ENCODE assay signal across 1 cellular context in the genomic region with DNA sequence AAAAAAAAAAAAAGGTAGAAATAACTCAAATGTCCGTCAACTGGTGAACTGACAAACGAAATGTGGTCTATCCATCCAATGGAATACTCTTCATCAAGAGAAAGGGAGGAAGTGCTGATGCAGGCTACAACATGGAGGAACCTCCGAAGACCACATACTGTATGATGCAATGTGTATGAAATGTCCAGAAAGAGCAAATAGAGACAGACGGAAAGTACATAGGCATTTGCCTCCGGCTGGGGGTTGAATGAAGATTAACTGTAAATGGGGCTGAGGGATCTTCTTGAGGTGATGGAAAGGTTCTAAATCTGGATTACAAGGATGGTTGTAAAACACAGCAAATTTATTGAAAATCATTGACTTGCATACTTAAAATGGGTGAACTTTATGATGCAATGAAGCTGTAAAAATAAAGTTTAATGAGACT.
TF ChIP-seq lines count a peak whose summit lies in the region.

No MANE protein-coding gene starts in this region.

TF ChIP-seq in K562, 482 proteins besides CTCF, POLR2A, EP300 and RAD21 (continued from another document and continues in another):
- TF ChIP-seq, protein P1, sequence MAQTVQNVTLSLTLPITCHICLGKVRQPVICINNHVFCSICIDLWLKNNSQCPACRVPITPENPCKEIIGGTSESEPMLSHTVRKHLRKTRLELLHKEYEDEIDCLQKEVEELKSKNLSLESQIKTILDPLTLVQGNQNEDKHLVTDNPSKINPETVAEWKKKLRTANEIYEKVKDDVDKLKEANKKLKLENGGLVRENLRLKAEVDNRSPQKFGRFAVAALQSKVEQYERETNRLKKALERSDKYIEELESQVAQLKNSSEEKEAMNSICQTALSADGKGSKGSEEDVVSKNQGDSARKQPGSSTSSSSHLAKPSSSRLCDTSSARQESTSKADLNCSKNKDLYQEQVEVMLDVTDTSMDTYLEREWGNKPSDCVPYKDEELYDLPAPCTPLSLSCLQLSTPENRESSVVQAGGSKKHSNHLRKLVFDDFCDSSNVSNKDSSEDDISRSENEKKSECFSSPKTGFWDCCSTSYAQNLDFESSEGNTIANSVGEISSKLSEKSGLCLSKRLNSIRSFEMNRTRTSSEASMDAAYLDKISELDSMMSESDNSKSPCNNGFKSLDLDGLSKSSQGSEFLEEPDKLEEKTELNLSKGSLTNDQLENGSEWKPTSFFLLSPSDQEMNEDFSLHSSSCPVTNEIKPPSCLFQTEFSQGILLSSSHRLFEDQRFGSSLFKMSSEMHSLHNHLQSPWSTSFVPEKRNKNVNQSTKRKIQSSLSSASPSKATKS (CRISPR knock-in tag; IDR thresholded peaks at IDR 0.05): no peak
- TF ChIP-seq ZNF77 (CRISPR knock-in tag; IDR thresholded peaks at IDR 0.05) (no peak), SAFB (IDR thresholded peaks at IDR 0.05; ENCODE audit: borderline replicate concordance, low read depth, low read length) (no peak), TRIM24 (IDR thresholded peaks at IDR 0.05) (peak; percentile 97 to 98), ZNF263 (CRISPR knock-in tag; IDR thresholded peaks at IDR 0.05; ENCODE audit: borderline replicate concordance) (no peak), ZBTB17 (CRISPR knock-in tag; IDR thresholded peaks at IDR 0.05) (no peak), HCFC1 (IDR thresholded peaks at IDR 0.05; ENCODE audit: low read depth, low read length) (no peak), GTF2B (IDR thresholded peaks at IDR 0.05; ENCODE audit: extremely low read depth, insufficient read length) (no peak), ZBTB8A (IDR thresholded peaks at IDR 0.05; ENCODE audit: partially characterized antibody) (no peak), ATF3 (IDR thresholded peaks at IDR 0.05) (peak; percentile 93), ATF3 (CRISPR knock-in tag; conservative IDR thresholded peaks at IDR 0.05) (no peak), HDGF (IDR thresholded peaks at IDR 0.05) (no peak), FOXK2 (conservative IDR thresholded peaks at IDR 0.05 in 1 of 2, IDR thresholded peaks at IDR 0.05 in 1 of 2; ENCODE audit: low read depth in 2 of 2) (0 out of 4 replicates have a peak, but pooled peaks of 1 of the 2 experiments have one; percentile 17), FOXA1 (IDR thresholded peaks at IDR 0.05; ENCODE audit: borderline replicate concordance) (no peak), ETV5 (CRISPR knock-in tag; IDR thresholded peaks at IDR 0.05; ENCODE audit: low read depth) (no peak), MAFK (IDR thresholded peaks at IDR 0.05; ENCODE audit: low read length) (no peak; the same call in 1 of the 2 replicates), SIN3A (IDR thresholded peaks at IDR 0.05; ENCODE audit: borderline replicate concordance in 2 of 2, control insufficient read depth in 1 of 2, low read depth in 2 of 2, low read length in 2 of 2) (no peak), YBX1 (IDR thresholded peaks at IDR 0.05) (no peak), ZNF586 (CRISPR knock-in tag; conservative IDR thresholded peaks at IDR 0.05) (no peak), REST (CRISPR knock-in tag; IDR thresholded peaks at IDR 0.05; ENCODE audit: low read depth) (no peak), THRAP3 (IDR thresholded peaks at IDR 0.05; ENCODE audit: borderline replicate concordance) (no peak), GABPB1 (CRISPR knock-in tag; IDR thresholded peaks at IDR 0.05) (no peak), MAZ (CRISPR knock-in tag; conservative IDR thresholded peaks at IDR 0.05 in 1 of 2, IDR thresholded peaks at IDR 0.05 in 1 of 2) (0 out of 4 replicates have a peak, but pooled peaks of 1 of the 2 experiments have one; percentile 43), SMARCE1 (IDR thresholded peaks at IDR 0.05) (no peak), PURB (CRISPR knock-in tag; IDR thresholded peaks at IDR 0.05; ENCODE audit: low read depth) (no peak), ZNF3 (CRISPR knock-in tag; IDR thresholded peaks at IDR 0.05) (no peak), ZNF174 (CRISPR knock-in tag; IDR thresholded peaks at IDR 0.05) (no peak), NFATC3 (IDR thresholded peaks at IDR 0.05) (no peak), IRF1 (CRISPR knock-in tag; IDR thresholded peaks at IDR 0.05; ENCODE audit: borderline replicate concordance) (no peak), HMGN3 (IDR thresholded peaks at IDR 0.05; ENCODE audit: borderline replicate concordance, extremely low read depth, insufficient read length, low read depth, low read length) (no peak), MBD1 (CRISPR knock-in tag; IDR thresholded peaks at IDR 0.05) (no peak), SREBF2 (CRISPR knock-in tag; IDR thresholded peaks at IDR 0.05) (no peak), ZNF644 (tag; IDR thresholded peaks at IDR 0.05; ENCODE audit: low read depth) (peak; percentile 86), ZNF584 (CRISPR knock-in tag; IDR thresholded peaks at IDR 0.05; ENCODE audit: low read depth) (peak; percentile 89), BRF1 (IDR thresholded peaks at IDR 0.05; ENCODE audit: borderline replicate concordance, extremely low read depth, insufficient read length) (no peak), RBM14 (IDR thresholded peaks at IDR 0.05; ENCODE audit: borderline replicate concordance, insufficient read depth, low read depth, low read length) (no peak), NFRKB (IDR thresholded peaks at IDR 0.05; ENCODE audit: low read depth) (0 out of 2 replicates have a peak, but pooled peaks have one; percentile 70)
- TF ChIP-seq, protein P2, sequence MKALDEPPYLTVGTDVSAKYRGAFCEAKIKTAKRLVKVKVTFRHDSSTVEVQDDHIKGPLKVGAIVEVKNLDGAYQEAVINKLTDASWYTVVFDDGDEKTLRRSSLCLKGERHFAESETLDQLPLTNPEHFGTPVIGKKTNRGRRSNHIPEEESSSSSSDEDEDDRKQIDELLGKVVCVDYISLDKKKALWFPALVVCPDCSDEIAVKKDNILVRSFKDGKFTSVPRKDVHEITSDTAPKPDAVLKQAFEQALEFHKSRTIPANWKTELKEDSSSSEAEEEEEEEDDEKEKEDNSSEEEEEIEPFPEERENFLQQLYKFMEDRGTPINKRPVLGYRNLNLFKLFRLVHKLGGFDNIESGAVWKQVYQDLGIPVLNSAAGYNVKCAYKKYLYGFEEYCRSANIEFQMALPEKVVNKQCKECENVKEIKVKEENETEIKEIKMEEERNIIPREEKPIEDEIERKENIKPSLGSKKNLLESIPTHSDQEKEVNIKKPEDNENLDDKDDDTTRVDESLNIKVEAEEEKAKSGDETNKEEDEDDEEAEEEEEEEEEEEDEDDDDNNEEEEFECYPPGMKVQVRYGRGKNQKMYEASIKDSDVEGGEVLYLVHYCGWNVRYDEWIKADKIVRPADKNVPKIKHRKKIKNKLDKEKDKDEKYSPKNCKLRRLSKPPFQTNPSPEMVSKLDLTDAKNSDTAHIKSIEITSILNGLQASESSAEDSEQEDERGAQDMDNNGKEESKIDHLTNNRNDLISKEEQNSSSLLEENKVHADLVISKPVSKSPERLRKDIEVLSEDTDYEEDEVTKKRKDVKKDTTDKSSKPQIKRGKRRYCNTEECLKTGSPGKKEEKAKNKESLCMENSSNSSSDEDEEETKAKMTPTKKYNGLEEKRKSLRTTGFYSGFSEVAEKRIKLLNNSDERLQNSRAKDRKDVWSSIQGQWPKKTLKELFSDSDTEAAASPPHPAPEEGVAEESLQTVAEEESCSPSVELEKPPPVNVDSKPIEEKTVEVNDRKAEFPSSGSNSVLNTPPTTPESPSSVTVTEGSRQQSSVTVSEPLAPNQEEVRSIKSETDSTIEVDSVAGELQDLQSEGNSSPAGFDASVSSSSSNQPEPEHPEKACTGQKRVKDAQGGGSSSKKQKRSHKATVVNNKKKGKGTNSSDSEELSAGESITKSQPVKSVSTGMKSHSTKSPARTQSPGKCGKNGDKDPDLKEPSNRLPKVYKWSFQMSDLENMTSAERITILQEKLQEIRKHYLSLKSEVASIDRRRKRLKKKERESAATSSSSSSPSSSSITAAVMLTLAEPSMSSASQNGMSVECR (CRISPR knock-in tag; IDR thresholded peaks at IDR 0.05): no peak
- TF ChIP-seq, protein P3, sequence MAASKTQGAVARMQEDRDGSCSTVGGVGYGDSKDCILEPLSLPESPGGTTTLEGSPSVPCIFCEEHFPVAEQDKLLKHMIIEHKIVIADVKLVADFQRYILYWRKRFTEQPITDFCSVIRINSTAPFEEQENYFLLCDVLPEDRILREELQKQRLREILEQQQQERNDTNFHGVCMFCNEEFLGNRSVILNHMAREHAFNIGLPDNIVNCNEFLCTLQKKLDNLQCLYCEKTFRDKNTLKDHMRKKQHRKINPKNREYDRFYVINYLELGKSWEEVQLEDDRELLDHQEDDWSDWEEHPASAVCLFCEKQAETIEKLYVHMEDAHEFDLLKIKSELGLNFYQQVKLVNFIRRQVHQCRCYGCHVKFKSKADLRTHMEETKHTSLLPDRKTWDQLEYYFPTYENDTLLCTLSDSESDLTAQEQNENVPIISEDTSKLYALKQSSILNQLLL (CRISPR knock-in tag; IDR thresholded peaks at IDR 0.05; ENCODE audit: borderline replicate concordance): no peak
- TF ChIP-seq, protein P4, sequence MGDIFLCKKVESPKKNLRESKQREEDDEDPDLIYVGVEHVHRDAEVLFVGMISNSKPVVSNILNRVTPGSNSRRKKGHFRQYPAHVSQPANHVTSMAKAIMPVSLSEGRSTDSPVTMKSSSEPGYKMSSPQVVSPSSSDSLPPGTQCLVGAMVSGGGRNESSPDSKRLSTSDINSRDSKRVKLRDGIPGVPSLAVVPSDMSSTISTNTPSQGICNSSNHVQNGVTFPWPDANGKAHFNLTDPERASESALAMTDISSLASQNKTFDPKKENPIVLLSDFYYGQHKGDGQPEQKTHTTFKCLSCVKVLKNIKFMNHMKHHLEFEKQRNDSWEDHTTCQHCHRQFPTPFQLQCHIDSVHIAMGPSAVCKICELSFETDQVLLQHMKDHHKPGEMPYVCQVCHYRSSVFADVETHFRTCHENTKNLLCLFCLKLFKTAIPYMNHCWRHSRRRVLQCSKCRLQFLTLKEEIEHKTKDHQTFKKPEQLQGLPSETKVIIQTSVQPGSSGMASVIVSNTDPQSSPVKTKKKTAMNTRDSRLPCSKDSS (IDR thresholded peaks at IDR 0.05; ENCODE audit: low read depth, partially characterized antibody): no peak
- TF ChIP-seq, protein P5, sequence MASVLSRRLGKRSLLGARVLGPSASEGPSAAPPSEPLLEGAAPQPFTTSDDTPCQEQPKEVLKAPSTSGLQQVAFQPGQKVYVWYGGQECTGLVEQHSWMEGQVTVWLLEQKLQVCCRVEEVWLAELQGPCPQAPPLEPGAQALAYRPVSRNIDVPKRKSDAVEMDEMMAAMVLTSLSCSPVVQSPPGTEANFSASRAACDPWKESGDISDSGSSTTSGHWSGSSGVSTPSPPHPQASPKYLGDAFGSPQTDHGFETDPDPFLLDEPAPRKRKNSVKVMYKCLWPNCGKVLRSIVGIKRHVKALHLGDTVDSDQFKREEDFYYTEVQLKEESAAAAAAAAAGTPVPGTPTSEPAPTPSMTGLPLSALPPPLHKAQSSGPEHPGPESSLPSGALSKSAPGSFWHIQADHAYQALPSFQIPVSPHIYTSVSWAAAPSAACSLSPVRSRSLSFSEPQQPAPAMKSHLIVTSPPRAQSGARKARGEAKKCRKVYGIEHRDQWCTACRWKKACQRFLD (CRISPR knock-in tag; IDR thresholded peaks at IDR 0.05): no peak
